17 cellular contexts compared by ENCODE assay signal in genomic region chr16:78137782-78138616, GRCh38.
DNase-seq lines count a peak whose midpoint lies in the region; ATAC-seq lines count a peak whose summit lies in the region.
"Had no signal": no experiment of that assay in that cellular context is flagged by ENCODE, and none has a peak within 500 bp of the region (broad histone marks: within the 10 kb centered on the region; RNA-seq: fewer than 3 reads in every experiment).

No MANE protein-coding gene starts in this region.

- DNase-seq in germinal center (ENCODE audit: low spot score), result peak; percentile 18
- no peak for DNase-seq in activated CD4-positive, alpha-beta T cell treated with anti-CD3 and anti-CD28 coated beads, Interleukin-2, amount 50 U/mL, for 1 hour
- no peak for DNase-seq in NCI-H748 (lab: John Stamatoyannopoulos, UW; ENCODE audit: unreplicated experiment)
- DNase-seq: activated CD4-positive, alpha-beta T cell treated with anti-CD3 and anti-CD28 coated beads for 1 hour; activated T-cell treated with anti-CD3 and anti-CD28 coated beads, Interleukin-2, amount 50 U/mL, for 1 hour; adrenal gland; brain microvascular endothelial cell; CD4-positive, CD25-positive, alpha-beta regulatory T cell; lower lobe of right lung; NCI-H2171 treated with DMSO at 0.1 percent for 48 hours; NCI-H524 treated with DMSO at 0.1 percent for 48 hours had no signal

- ATAC-seq in GM18511 (IDR thresholded peaks at IDR 0.05; ENCODE audit: unreplicated experiment), result peak; percentile 72
- ATAC-seq in GM21576 (IDR thresholded peaks at IDR 0.05; ENCODE audit: unreplicated experiment), result peak; percentile 56
- peak; percentile 62 for ATAC-seq in HG03354 (IDR thresholded peaks at IDR 0.05; ENCODE audit: poor library complexity, severe bottlenecking, unreplicated experiment)
- ATAC-seq in HG03175 (IDR thresholded peaks at IDR 0.05; ENCODE audit: unreplicated experiment), result no peak
- no peak for ATAC-seq in HG03039 (IDR thresholded peaks at IDR 0.05; ENCODE audit: unreplicated experiment)
- ATAC-seq: lower lobe of right lung, Right ventricle myocardium inferior had no signal

Comparison
In these comparisons a context has a peak if more than half of its experiments do, and no peak if none do; other contexts are left out.
1. ATAC-seq: peak in GM18511 (single experiment), GM21576 (single experiment) and HG03354 (single experiment); none in HG03175 (single experiment) and HG03039 (single experiment).